13 cellular contexts compared by ENCODE assay signal in genomic region chr5:139676406-139676805, GRCh38. TPM values are rescaled to one million over a fixed set of nuclear protein-coding genes. Genes with fewer than 3 reads are reported as not detected.
DNase-seq lines count a peak whose midpoint lies in the region; ATAC-seq and TF ChIP-seq lines count a peak whose summit lies in the region.
"Had no signal": no experiment of that assay in that cellular context is flagged by ENCODE, and none has a peak within 500 bp of the region (broad histone marks: within the 10 kb centered on the region; RNA-seq: fewer than 3 reads in every experiment).

No MANE protein-coding gene starts in this region.

- peak overlapping the region; percentile 61 for H3K27ac Mint-ChIP-seq in stimulated activated naive CD8-positive, alpha-beta T cell treated with anti-CD3 and anti-CD28 coated beads, Interleukin-15, Interleukin-2, amounts not matched to agents 100 ng/mL and 50 ng/mL, for 24 hours

- H3K36me3 ChIP-seq in psoas muscle (ENCODE audit: insufficient read depth in 1 of 2, low read depth in 1 of 2), result peaks cover 0 to 17% of the 10 kb centered on the region in 2 donors

- peaks cover 5% of the 10 kb centered on the region for H3K36me3 Mint-ChIP-seq in stimulated activated naive CD8-positive, alpha-beta T cell treated with anti-CD3 and anti-CD28 coated beads, Interleukin-15, Interleukin-2, amounts not matched to agents 100 ng/mL and 50 ng/mL, for 24 hours (ENCODE audit: low read depth)

- H3K4me1 Mint-ChIP-seq in stimulated activated naive CD8-positive, alpha-beta T cell treated with anti-CD3 and anti-CD28 coated beads, Interleukin-15, Interleukin-2, amounts not matched to agents 100 ng/mL and 50 ng/mL, for 24 hours (ENCODE audit: low read depth), result peaks cover 14% of the 10 kb centered on the region

- 45 to 56% (median 47%) methylated on average over 3 of the region's 3 CpGs for WGBS in psoas muscle, 3 donors

- no peak overlapping the region for H3K4me3 Mint-ChIP-seq in stimulated activated naive CD8-positive, alpha-beta T cell treated with anti-CD3 and anti-CD28 coated beads, Interleukin-15, Interleukin-2, amounts not matched to agents 100 ng/mL and 50 ng/mL, for 24 hours

- no peak for ATAC-seq in stimulated activated naive CD8-positive, alpha-beta T cell treated with anti-CD3 and anti-CD28 coated beads, Interleukin-15, Interleukin-2, amounts not matched to agents 100 U/mL and 50 U/mL, for 24 hours
- no peak for ATAC-seq in psoas muscle
- ATAC-seq: GM12878 had no signal

- no peak overlapping the region for H3K4me3 ChIP-seq in psoas muscle
- H3K4me3 ChIP-seq: GM12878, hepatocyte, skin epidermis had no signal

- peak overlapping the region; percentile 77 for H3K27ac ChIP-seq in psoas muscle
- H3K27ac ChIP-seq: hepatocyte, HL-60 had no signal

- H3K4me1 ChIP-seq in psoas muscle, result peaks cover 86% of the 10 kb centered on the region

- no peaks in the 10 kb centered on the region for H3K27me3 ChIP-seq in psoas muscle (ENCODE audit: insufficient read depth in 3 of 3, low read length in 2 of 3)
- H3K27me3 ChIP-seq: hepatocyte had no signal

- H3K9me3 Mint-ChIP-seq in stimulated activated naive CD8-positive, alpha-beta T cell treated with anti-CD3 and anti-CD28 coated beads, Interleukin-15, Interleukin-2, amounts not matched to agents 100 ng/mL and 50 ng/mL, for 24 hours, result no peaks in the 10 kb centered on the region

- no peaks in the 10 kb centered on the region for H3K9me3 ChIP-seq in psoas muscle

- intact Hi-C loops in psoas muscle (cut with DNase I), result no loop called here

- no peak for DNase-seq in stimulated activated naive CD8-positive, alpha-beta T cell treated with anti-CD3 and anti-CD28 coated beads, Interleukin-15, Interleukin-2, amounts not matched to agents 100 U/mL and 50 U/mL, for 24 hours
- DNase-seq in globus pallidus (ENCODE audit: low spot score) (peak; percentile 78), psoas muscle (no peak), NCI-H1417 (lab: John Stamatoyannopoulos, UW) (no peak), DMS53 treated with DMSO at 0.1 percent for 48 hours (lab: John Stamatoyannopoulos, UW; ENCODE audit: unreplicated experiment) (no peak)
- no peak for DNase-seq in stimulated activated CD4-positive, alpha-beta T cell treated with anti-CD3 and anti-CD28 coated beads, Interleukin-4, amount 100 ng/mL, for 4 hours
- DNase-seq in stimulated activated CD4-positive, alpha-beta T cell treated with anti-CD3 and anti-CD28 coated beads, Interleukin-1b, Interleukin-23, amount 100 ng/mL, for 48 hours, result no peak
- DNase-seq: activated CD4-positive, CD25-positive, alpha-beta regulatory T cell had no signal

- no peak for TF ChIP-seq CTCF in psoas muscle (IDR thresholded peaks at IDR 0.05)

- no peaks in the 10 kb centered on the region for H3K27me3 Mint-ChIP-seq in stimulated activated naive CD8-positive, alpha-beta T cell treated with anti-CD3 and anti-CD28 coated beads, Interleukin-15, Interleukin-2, amounts not matched to agents 100 ng/mL and 50 ng/mL, for 24 hours

RNA-seq across cellular contexts. Expression of gene CXXC5, which starts 28.3 kb away (rescaled TPM):
- total RNA-seq in psoas muscle, result 10 to 100 TPM; 31.9 to 88.3 (median 48.5) TPM
- 10 to 100 TPM; 24.5 to 48.5 (median 27.0) TPM for polyA plus RNA-seq in psoas muscle
